ENCODE assay signal across 33 cellular contexts in genomic region chr4:2389691-2390090, GRCh38. TPM values are rescaled to one million over a fixed set of nuclear protein-coding genes. Genes with fewer than 3 reads are reported as not detected.
"Had no signal": no experiment of that assay in that cellular context is flagged by ENCODE, and none has a peak within 500 bp of the region (broad histone marks: within the 10 kb centered on the region; RNA-seq: fewer than 3 reads in every experiment).

No MANE protein-coding gene starts in this region.

- H3K36me3 Mint-ChIP-seq: activated naive CD4-positive, alpha-beta T cell treated with anti-CD3 and anti-CD28 coated beads, Interleukin-2, amount 50 U/mL, for 24 hours; brain; naive thymus-derived CD8-positive, alpha-beta T cell had no signal

- H3K9me3 Mint-ChIP-seq: activated CD8-positive, alpha-beta T cell treated with anti-CD3 and anti-CD28 coated beads for 36 hours; activated naive CD4-positive, alpha-beta T cell treated with anti-CD3 and anti-CD28 coated beads, Interleukin-2, amount 50 U/mL, for 24 hours; activated naive CD8-positive, alpha-beta T cell treated with anti-CD3 and anti-CD28 coated beads, Interleukin-2, amount 50 U/mL, for 24 hours; activated T-cell treated with anti-CD3 and anti-CD28 coated beads, Interleukin-2, amount 50 U/mL, for 4 hours; activated T-helper 2 cell treated with anti-CD3 and anti-CD28 coated beads, Interferon-gamma antibody, Interleukin-2, Interleukin-4, amounts not matched to agents 10 μg/mL and 5 μg/mL and 100 μg/mL, durations not matched to agents 14 hours and 24 hours and 36 hours; naive thymus-derived CD8-positive, alpha-beta T cell had no signal

- DNase-seq: activated CD4-positive, alpha-beta T cell treated with anti-CD3 and anti-CD28 coated beads for 1 hour; activated CD4-positive, alpha-beta T cell treated with anti-CD3 and anti-CD28 coated beads, Interleukin-2, amount 50 U/mL, for 1 hour; activated CD8-positive, alpha-beta T cell treated with anti-CD3 and anti-CD28 coated beads for 36 hours; activated naive CD8-positive, alpha-beta T cell treated with anti-CD3 and anti-CD28 coated beads, Interleukin-2, amount 50 U/mL, for 24 hours; activated T-cell treated with anti-CD3 and anti-CD28 coated beads, Interleukin-2, amount 50 U/mL, for 4 hours; cerebellar nuclear complex; colonic mucosa; effector CD8-positive, alpha-beta T cell; gastrocnemius medialis; glutamatergic neuron; left colon; mammary epithelial cell; midbrain; naive thymus-derived CD8-positive, alpha-beta T cell; ovary; right lobe of liver; stimulated activated CD4-positive, alpha-beta T cell treated with anti-CD3 and anti-CD28 coated beads, Interleukin-2, amount 100 ng/mL, for 48 hours; stimulated activated naive CD4-positive, alpha-beta T cell treated with Interleukin-2 at 50 U/mL for 16 hours; T-helper 2 cell; testis; transverse colon had no signal

- H3K36me3 ChIP-seq: cardiac muscle cell, colonic mucosa, gastrocnemius medialis, neutrophil, ovary, right lobe of liver, transverse colon had no signal

- H3K4me3 Mint-ChIP-seq: activated CD8-positive, alpha-beta T cell treated with anti-CD3 and anti-CD28 coated beads for 36 hours; activated naive CD4-positive, alpha-beta T cell treated with anti-CD3 and anti-CD28 coated beads, Interleukin-2, amount 50 U/mL, for 24 hours; activated naive CD8-positive, alpha-beta T cell treated with anti-CD3 and anti-CD28 coated beads, Interleukin-2, amount 50 U/mL, for 24 hours; activated T-cell treated with anti-CD3 and anti-CD28 coated beads, Interleukin-2, amount 50 U/mL, for 4 hours; brain; naive thymus-derived CD8-positive, alpha-beta T cell had no signal

- H3K4me1 ChIP-seq: colonic mucosa had no signal

- H2AFZ ChIP-seq: hepatocyte had no signal

- H3K27ac ChIP-seq: cardiac muscle cell, colonic mucosa, gastrocnemius medialis, hepatocyte, neutrophil, ovary, right lobe of liver, testis, transverse colon had no signal

- FAIRE-seq: keratinocyte had no signal

- H3K9me3 ChIP-seq: colonic mucosa, gastrocnemius medialis, neutrophil, ovary, right lobe of liver, testis, transverse colon had no signal

- ATAC-seq: activated CD8-positive, alpha-beta T cell treated with anti-CD3 and anti-CD28 coated beads for 36 hours; activated naive CD8-positive, alpha-beta T cell treated with anti-CD3 and anti-CD28 coated beads, Interleukin-2, amount 50 U/mL, for 24 hours; activated T-cell treated with anti-CD3 and anti-CD28 coated beads, Interleukin-2, amount 50 U/mL, for 4 hours; gastrocnemius medialis; left colon; naive thymus-derived CD8-positive, alpha-beta T cell; right lobe of liver had no signal

- H3K4me3 ChIP-seq: cardiac muscle cell, colonic mucosa, gastrocnemius medialis, hepatocyte, ovary, right lobe of liver, testis, transverse colon had no signal

- H3K27ac Mint-ChIP-seq: activated CD8-positive, alpha-beta T cell treated with anti-CD3 and anti-CD28 coated beads for 36 hours; activated naive CD4-positive, alpha-beta T cell treated with anti-CD3 and anti-CD28 coated beads, Interleukin-2, amount 50 U/mL, for 24 hours; activated naive CD8-positive, alpha-beta T cell treated with anti-CD3 and anti-CD28 coated beads, Interleukin-2, amount 50 U/mL, for 24 hours; activated T-helper 2 cell treated with anti-CD3 and anti-CD28 coated beads, Interferon-gamma antibody, Interleukin-2, Interleukin-4, amounts not matched to agents 10 μg/mL and 5 μg/mL and 100 μg/mL, durations not matched to agents 14 hours and 24 hours and 36 hours; progenitor cell of endocrine pancreas had no signal

- H3K79me2 ChIP-seq: hepatocyte had no signal

- H3K27me3 ChIP-seq: cardiac muscle cell, colonic mucosa, gastrocnemius medialis, hepatocyte, ovary, right lobe of liver, testis, transverse colon had no signal

- H3K4me2 ChIP-seq: hepatocyte had no signal

RNA-seq across cellular contexts. Expression of gene CFAP99, which starts 29.1 kb away (rescaled TPM):
- total RNA-seq: activated CD8-positive, alpha-beta T cell treated with anti-CD3 and anti-CD28 coated beads for 36 hours; activated T-cell treated with anti-CD3 and anti-CD28 coated beads, Interleukin-2, amount 50 U/mL, for 4 hours; activated T-helper 2 cell treated with anti-CD3 and anti-CD28 coated beads, Interferon-gamma antibody, Interleukin-2, Interleukin-4, amounts not matched to agents 10 μg/mL and 5 μg/mL and 100 μg/mL, durations not matched to agents 14 hours and 24 hours and 36 hours; cardiac muscle cell; dermis microvascular lymphatic vessel endothelial cell; epithelial cell of proximal tubule; gastrocnemius medialis; hepatocyte; mammary epithelial cell; naive thymus-derived CD8-positive, alpha-beta T cell; progenitor cell of endocrine pancreas; skeletal muscle tissue; urinary bladder had no signal
- polyA plus RNA-seq: hepatocyte, keratinocyte, mammary epithelial cell had no signal
